Comparison of ENCODE assay signal across 28 cellular contexts in genomic region chr1:56149761-56150160, GRCh38.
"Had no signal": no experiment of that assay in that cellular context is flagged by ENCODE, and none has a peak within 500 bp of the region (broad histone marks: within the 10 kb centered on the region; RNA-seq: fewer than 3 reads in every experiment).

No MANE protein-coding gene starts in this region.

- H3K27ac ChIP-seq: body of pancreas, breast epithelium, SJCRH30, SK-N-MC, VCaP had no signal

- H3K9me3 Mint-ChIP-seq: activated CD4-positive, alpha-beta memory T cell treated with anti-CD3 and anti-CD28 coated beads, Interleukin-2, amount 10 ng/mL, durations not matched to agents 7 days and 5 days; activated naive CD8-positive, alpha-beta T cell treated with anti-CD3 and anti-CD28 coated beads, Interleukin-2, amount 10 ng/mL, durations not matched to agents 7 days and 5 days; activated T-helper 2 cell treated with anti-CD3 and anti-CD28 coated beads, Interferon-gamma antibody, Interleukin-2, Interleukin-4, amounts not matched to agents 10 μg/mL and 5 μg/mL and 100 μg/mL, durations not matched to agents 14 hours and 24 hours and 36 hours had no signal

- H3K27me3 Mint-ChIP-seq: activated CD4-positive, alpha-beta memory T cell treated with anti-CD3 and anti-CD28 coated beads, Interleukin-2, amount 10 ng/mL, durations not matched to agents 7 days and 5 days; activated naive CD4-positive, alpha-beta T cell treated with anti-CD3 and anti-CD28 coated beads, Interleukin-2, amount 50 U/mL, for 24 hours; activated naive CD8-positive, alpha-beta T cell treated with anti-CD3 and anti-CD28 coated beads, Interleukin-2, amount 10 ng/mL, durations not matched to agents 7 days and 5 days; activated T-cell treated with anti-CD3 and anti-CD28 coated beads, Interleukin-2, amount 50 U/mL, for 24 hours had no signal

- H3K27me3 ChIP-seq: body of pancreas, breast epithelium, SJCRH30 had no signal

- H3K4me1 ChIP-seq: body of pancreas, breast epithelium, SJCRH30 had no signal

- H3K4me3 Mint-ChIP-seq: activated CD4-positive, alpha-beta memory T cell treated with anti-CD3 and anti-CD28 coated beads, Interleukin-2, amount 10 ng/mL, durations not matched to agents 7 days and 5 days; activated naive CD4-positive, alpha-beta T cell treated with anti-CD3 and anti-CD28 coated beads, Interleukin-2, amount 50 U/mL, for 24 hours; activated naive CD8-positive, alpha-beta T cell treated with anti-CD3 and anti-CD28 coated beads, Interleukin-2, amount 10 ng/mL, durations not matched to agents 7 days and 5 days; activated T-cell treated with anti-CD3 and anti-CD28 coated beads, Interleukin-2, amount 50 U/mL, for 24 hours had no signal

- H3K27ac Mint-ChIP-seq: activated CD4-positive, alpha-beta memory T cell treated with anti-CD3 and anti-CD28 coated beads, Interleukin-2, amount 10 ng/mL, durations not matched to agents 7 days and 5 days; activated naive CD4-positive, alpha-beta T cell treated with anti-CD3 and anti-CD28 coated beads, Interleukin-2, amount 50 U/mL, for 24 hours; activated naive CD8-positive, alpha-beta T cell treated with anti-CD3 and anti-CD28 coated beads, Interleukin-2, amount 10 ng/mL, durations not matched to agents 7 days and 5 days; activated T-cell treated with anti-CD3 and anti-CD28 coated beads, Interleukin-2, amount 50 U/mL, for 24 hours; activated T-helper 2 cell treated with anti-CD3 and anti-CD28 coated beads, Interferon-gamma antibody, Interleukin-2, Interleukin-4, amounts not matched to agents 10 μg/mL and 5 μg/mL and 100 μg/mL, durations not matched to agents 14 hours and 24 hours and 36 hours had no signal

- H3K36me3 ChIP-seq: breast epithelium, SJCRH30 had no signal

- H3K4me3 ChIP-seq: body of pancreas, breast epithelium, SJCRH30, SK-N-MC had no signal

- DNase-seq: activated CD4-positive, alpha-beta memory T cell treated with anti-CD3 and anti-CD28 coated beads, Interleukin-2, amount 10 ng/mL, durations not matched to agents 7 days and 5 days; activated CD4-positive, alpha-beta T cell treated with anti-CD3 and anti-CD28 coated beads for 1 hour; activated CD4-positive, alpha-beta T cell treated with anti-CD3 and anti-CD28 coated beads for 48 hours; activated CD4-positive, CD25-positive, alpha-beta regulatory T cell; activated gamma-delta T cell; activated naive CD4-positive, alpha-beta T cell treated with Interleukin-2 at 50 U/mL for 16 hours; activated naive CD8-positive, alpha-beta T cell treated with anti-CD3 and anti-CD28 coated beads, Interleukin-2, amount 10 ng/mL, durations not matched to agents 7 days and 5 days; activated T-cell treated with anti-CD3 and anti-CD28 coated beads, Interleukin-2, amount 50 U/mL, for 24 hours; amygdala; body of pancreas; caudate nucleus; cerebellar nuclear complex; Kasumi-1; KG1; NCI-H1092 treated with DMSO at 0.1 percent for 48 hours; NCI-H146; NCI-H187 treated with DMSO at 0.1 percent for 48 hours; NCI-H2081; NCI-H345; NCI-H524 treated with DMSO at 0.1 percent for 48 hours; SHP77; SJCRH30 had no signal

- H3K4me1 Mint-ChIP-seq: activated CD4-positive, alpha-beta memory T cell treated with anti-CD3 and anti-CD28 coated beads, Interleukin-2, amount 10 ng/mL, durations not matched to agents 7 days and 5 days; activated naive CD4-positive, alpha-beta T cell treated with anti-CD3 and anti-CD28 coated beads, Interleukin-2, amount 50 U/mL, for 24 hours; activated naive CD8-positive, alpha-beta T cell treated with anti-CD3 and anti-CD28 coated beads, Interleukin-2, amount 10 ng/mL, durations not matched to agents 7 days and 5 days had no signal

- H3K36me3 Mint-ChIP-seq: activated naive CD4-positive, alpha-beta T cell treated with anti-CD3 and anti-CD28 coated beads, Interleukin-2, amount 50 U/mL, for 24 hours; activated naive CD8-positive, alpha-beta T cell treated with anti-CD3 and anti-CD28 coated beads, Interleukin-2, amount 10 ng/mL, durations not matched to agents 7 days and 5 days had no signal

- ATAC-seq: body of pancreas, Panc1 had no signal

- H3K9me3 ChIP-seq: body of pancreas, breast epithelium, SJCRH30 had no signal
